8 cellular contexts compared by ENCODE assay signal in the genomic region with DNA sequence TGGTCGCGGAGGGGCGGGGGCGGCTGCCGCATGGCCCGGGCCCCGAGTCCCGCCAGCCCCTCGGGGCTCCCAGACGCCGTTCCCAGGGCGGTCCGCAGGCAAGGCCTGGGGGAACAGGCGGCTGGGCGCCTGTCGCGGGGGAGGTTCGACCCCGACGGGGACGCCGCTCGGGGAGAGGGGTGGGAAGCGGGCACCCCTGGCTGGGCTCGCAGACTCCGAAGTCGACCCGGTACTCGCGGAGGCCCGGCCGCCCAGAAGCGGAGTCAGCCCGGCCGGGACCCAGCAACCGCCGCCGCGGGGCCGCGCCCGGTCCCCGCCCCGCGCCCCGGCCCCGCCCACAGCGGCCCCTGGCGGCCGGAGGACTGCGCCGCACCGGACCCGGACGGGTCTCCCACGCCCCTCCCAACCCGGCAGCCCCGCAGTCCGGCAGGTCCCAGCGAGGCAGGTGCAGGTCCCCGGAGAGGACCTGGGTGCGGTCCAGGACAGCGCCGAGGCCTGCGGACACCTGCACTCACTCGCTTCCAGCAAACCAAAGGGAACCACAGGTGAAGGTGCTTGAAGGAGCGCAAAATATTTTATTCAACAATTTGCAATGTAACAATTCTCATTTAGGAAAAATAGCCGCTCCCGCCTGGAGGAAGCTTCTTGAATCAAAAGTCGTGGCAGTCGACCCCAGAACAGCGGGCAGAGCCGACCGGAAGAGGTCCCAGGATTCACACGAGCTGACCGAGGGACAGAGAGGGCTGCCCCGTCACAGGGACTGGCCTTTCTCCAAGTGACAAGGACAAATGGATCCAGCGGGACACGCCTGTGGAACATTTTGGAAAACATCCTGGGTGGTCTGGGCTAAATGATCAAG. TPM values are rescaled to one million over a fixed set of nuclear protein-coding genes. Genes with fewer than 3 reads are reported as not detected.
DNase-seq lines count a peak whose midpoint lies in the region; ATAC-seq and FAIRE-seq lines count a peak whose summit lies in the region.

Gene INPP5E (minus strand): TSS at position 296 of the 859 bp plus-strand sequence. CDS start 426 bp downstream, outside the sequence.

- H3K4me1 ChIP-seq in ACC112 (ENCODE audit: control insufficient read depth, insufficient read depth, low read length, unreplicated experiment), result peaks cover 13% of the 10 kb centered on the region

- no peaks in the 10 kb centered on the region for H3K9me3 Mint-ChIP-seq in activated CD8-positive, alpha-beta memory T cell treated with anti-CD3 and anti-CD28 coated beads, Interleukin-2, amount 10 ng/mL, durations not matched to agents 7 days and 5 days (ENCODE audit: low read depth)

- peak; percentile 86 for DNase-seq in GM18507 (ENCODE audit: extremely low spot score, insufficient read length, low read depth)
- peak; percentile 10 for DNase-seq in NCI-H526 treated with DMSO at 0.1 percent for 48 hours (lab: John Stamatoyannopoulos, UW)
- DNase-seq in activated CD8-positive, alpha-beta memory T cell treated with anti-CD3 and anti-CD28 coated beads, Interleukin-2, amount 10 ng/mL, durations not matched to agents 7 days and 5 days, result peak; percentile 81
- peak; percentile 47 for DNase-seq in midbrain (lab: John Stamatoyannopoulos, UW)
- DNase-seq in stimulated activated CD8-positive, alpha-beta memory T cell treated with anti-CD3 and anti-CD28 coated beads, Interleukin-2, amount 100 ng/mL, for 1 hour (ENCODE audit: low read depth in 2 of 2), result peak; percentile 71 to 72

- CTCF ChIA-PET in activated CD8-positive, alpha-beta memory T cell treated with anti-CD3 and anti-CD28 coated beads, Interleukin-2, amount 10 ng/mL, durations not matched to agents 7 days and 5 days (lab: Charles Lee), result interaction anchor here (0.8 to 1.7 kb wide), 7 partner anchors 14 to 127 kb away, joined by 3 to 6 read pairs (median 3); no protein-coding TSS in a partner anchor

- ATAC-seq in HG03045 (IDR thresholded peaks at IDR 0.05; ENCODE audit: unreplicated experiment), result peak; percentile 64
- peak; percentile 85 for ATAC-seq in activated CD8-positive, alpha-beta memory T cell treated with anti-CD3 and anti-CD28 coated beads, Interleukin-2, amount 10 ng/mL, durations not matched to agents 7 days and 5 days

- H3K27ac ChIP-seq in ACC112 (ENCODE audit: low read depth, low read length), result no peak within 1 kb of the TSS

- peaks cover 12% of the 10 kb centered on the region for H3K36me3 Mint-ChIP-seq in activated CD8-positive, alpha-beta memory T cell treated with anti-CD3 and anti-CD28 coated beads, Interleukin-2, amount 10 ng/mL, durations not matched to agents 7 days and 5 days

- peak within 1 kb of the TSS; percentile 90 for H3K4me3 ChIP-seq in ACC112 (ENCODE audit: low read depth, low read length)

- H3K4me3 Mint-ChIP-seq in activated CD8-positive, alpha-beta memory T cell treated with anti-CD3 and anti-CD28 coated beads, Interleukin-2, amount 10 ng/mL, durations not matched to agents 7 days and 5 days, result peak within 1 kb of the TSS; percentile 83

- peaks cover 26% of the 10 kb centered on the region for H3K4me1 Mint-ChIP-seq in activated CD8-positive, alpha-beta memory T cell treated with anti-CD3 and anti-CD28 coated beads, Interleukin-2, amount 10 ng/mL, durations not matched to agents 7 days and 5 days

- in situ Hi-C loops in endometrial microvascular endothelial cells (cut with HindIII; ENCODE audit: inconsistent ontology term, low pct_unique_long_range_greater_than_20kb, low sequenced_read_pairs), result no loop called here

- H3K79me2 ChIP-seq in ACC112 (ENCODE audit: control insufficient read depth, insufficient read depth, low read length, unreplicated experiment), result peaks cover 43% of the 10 kb centered on the region

- H3K27me3 Mint-ChIP-seq in activated CD8-positive, alpha-beta memory T cell treated with anti-CD3 and anti-CD28 coated beads, Interleukin-2, amount 10 ng/mL, durations not matched to agents 7 days and 5 days, result no peaks in the 10 kb centered on the region

- H3K36me3 ChIP-seq in ACC112 (ENCODE audit: insufficient read depth, low read length), result no peaks in the 10 kb centered on the region

- no peaks in the 10 kb centered on the region for H3K27me3 ChIP-seq in ACC112 (ENCODE audit: insufficient read depth, low read length)

- peak within 1 kb of the TSS; percentile 67 for H3K27ac Mint-ChIP-seq in activated CD8-positive, alpha-beta memory T cell treated with anti-CD3 and anti-CD28 coated beads, Interleukin-2, amount 10 ng/mL, durations not matched to agents 7 days and 5 days

- peak; percentile 71 for FAIRE-seq in GM18507 (lab: Jason Lieb, UNC)

- peak within 1 kb of the TSS; percentile 29 for H2AFZ ChIP-seq in ACC112 (ENCODE audit: low read length, unreplicated experiment)

RNA-seq across cellular contexts. Expression of gene INPP5E, which starts in this region (rescaled TPM):
- 10 to 100 TPM; 20.0 to 21.4 TPM for total RNA-seq in activated CD8-positive, alpha-beta memory T cell treated with anti-CD3 and anti-CD28 coated beads, Interleukin-2, amount 10 ng/mL, durations not matched to agents 7 days and 5 days
- 12.0 TPM for total RNA-seq in endometrial microvascular endothelial cells (ENCODE audit: inconsistent ontology term)

Comparison
In these comparisons a context has a peak if more than half of its experiments do, and no peak if none do; other contexts are left out.
1. DNase-seq: peak in every context shown above with its lines; median percentile 86 in GM18507; 81 in activated CD8-positive, alpha-beta memory T cell treated with anti-CD3 and anti-CD28 coated beads, Interleukin-2, amount 10 ng/mL, durations not matched to agents 7 days and 5 days; 72 in stimulated activated CD8-positive, alpha-beta memory T cell treated with anti-CD3 and anti-CD28 coated beads, Interleukin-2, amount 100 ng/mL, for 1 hour; 47 in midbrain; 10 in NCI-H526 treated with DMSO at 0.1 percent for 48 hours.